In the genomic region with DNA sequence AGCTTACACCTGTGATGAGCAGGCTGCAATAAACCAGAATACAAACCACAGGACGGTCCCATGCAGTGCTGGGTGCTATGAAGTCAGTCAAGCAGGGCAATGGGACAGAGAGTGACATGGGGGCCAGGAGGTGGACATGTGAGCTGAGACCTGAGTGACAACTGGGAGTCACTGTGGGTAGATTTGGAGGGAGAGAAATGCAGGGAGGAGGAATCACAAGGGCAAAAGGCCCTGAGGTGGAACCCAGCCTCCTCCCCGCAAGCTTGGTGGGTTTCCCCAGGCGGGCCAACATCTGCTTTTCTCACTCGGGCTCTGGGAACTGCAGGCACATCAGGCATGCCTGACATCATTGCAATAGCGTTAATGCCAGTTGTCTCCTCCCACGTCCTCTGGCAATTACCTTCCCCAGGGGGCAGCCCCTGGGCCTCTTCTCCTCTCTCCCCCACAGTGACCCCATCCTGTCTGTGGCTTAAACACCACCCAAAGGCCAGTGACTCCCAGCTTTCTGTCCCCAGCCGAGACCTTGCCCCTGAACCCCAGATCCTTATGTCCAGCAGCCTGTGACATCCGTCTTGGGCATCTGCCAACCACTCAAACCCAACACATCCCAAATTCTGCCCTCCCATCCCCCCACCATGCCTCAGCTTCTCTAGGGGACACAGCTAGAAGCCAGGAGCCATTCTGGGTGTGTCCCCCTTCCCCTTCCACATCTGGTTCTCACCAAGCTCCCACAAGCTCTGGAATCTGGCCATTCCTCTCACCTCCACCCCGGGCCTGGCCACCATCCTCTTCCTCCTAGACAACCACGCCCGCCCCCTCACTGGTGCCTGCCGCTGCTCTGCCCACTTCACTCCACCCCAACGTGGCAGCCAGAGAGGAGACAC, we compare ENCODE assay signal across 12 cellular contexts. TPM values are rescaled to one million over a fixed set of nuclear protein-coding genes. Genes with fewer than 3 reads are reported as not detected.
A peak's percentile ranks its signal among the peaks of the same experiment; 100 is the strongest.
DNase-seq lines count a peak whose midpoint lies in the region; ATAC-seq, FAIRE-seq and TF ChIP-seq lines count a peak whose summit lies in the region.
"Had no signal": no experiment of that assay in that cellular context is flagged by ENCODE, and none has a peak within 500 bp of the region (broad histone marks: within the 10 kb centered on the region; RNA-seq: fewer than 3 reads in every experiment).

No MANE protein-coding gene starts in this region.

- no peak overlapping the region for H3K27ac ChIP-seq in stomach

- H3K36me3 Mint-ChIP-seq in T-helper 2 cell treated with Interferon-gamma antibody and Interleukin-4, amounts not matched to agents 5 μg/mL and 100 μg/mL, for 36 hours (ENCODE audit: low read depth): no peaks in the 10 kb centered on the region

- H3K9me3 ChIP-seq in stomach: no peaks in the 10 kb centered on the region

- H3K27me3 Mint-ChIP-seq in T-helper 2 cell treated with Interferon-gamma antibody and Interleukin-4, amounts not matched to agents 5 μg/mL and 100 μg/mL, for 36 hours (ENCODE audit: low read depth): peaks cover 8% of the 10 kb centered on the region

- DNase-seq in GM12891 (ENCODE audit: insufficient read length, low spot score) (peak; percentile 25), germinal center (ENCODE audit: low spot score) (peak; percentile 20), stomach (no peak), NCI-H2107 treated with DMSO at 0.1 percent for 48 hours (lab: John Stamatoyannopoulos, UW; ENCODE audit: unreplicated experiment) (no peak)
- DNase-seq in T-helper 2 cell treated with Interferon-gamma antibody and Interleukin-4, amounts not matched to agents 5 μg/mL and 100 μg/mL, for 36 hours (ENCODE audit: low spot score): no peak
- DNase-seq: GOT3, NCI-H82 had no signal

- no peak for TF ChIP-seq CTCF in stomach (IDR thresholded peaks at IDR 0.05)

- H3K4me1 Mint-ChIP-seq in T-helper 2 cell treated with Interferon-gamma antibody and Interleukin-4, amounts not matched to agents 5 μg/mL and 100 μg/mL, for 36 hours (ENCODE audit: low read depth): no peaks in the 10 kb centered on the region

- no peak for TF ChIP-seq POLR2A in GM12891 (IDR thresholded peaks at IDR 0.05; ENCODE audit: low read depth, low read length)
- no peak for TF ChIP-seq POLR2A in stomach (IDR thresholded peaks at IDR 0.05)

- no peaks in the 10 kb centered on the region for H3K9me3 Mint-ChIP-seq in T-helper 2 cell treated with Interferon-gamma antibody and Interleukin-4, amounts not matched to agents 5 μg/mL and 100 μg/mL, for 36 hours
- H3K9me3 Mint-ChIP-seq: neural crest cell had no signal

- H3K27me3 ChIP-seq in stomach: peaks cover 0 to 37% (median 0%) of the 10 kb centered on the region in 3 donors

- intact Hi-C loops in stomach (cut with DNase I; ENCODE audit: low total_unique reads): no loop called here

- no peaks in the 10 kb centered on the region for H3K4me1 ChIP-seq in stomach

- peak; percentile 35 for FAIRE-seq in GM12891 (lab: Jason Lieb, UNC)
- FAIRE-seq: HepG2 had no signal

- TF ChIP-seq EP300 in stomach (IDR thresholded peaks at IDR 0.05): no peak

- peak; percentile 65 for ATAC-seq in GM21381 (IDR thresholded peaks at IDR 0.05; ENCODE audit: unreplicated experiment)
- peak; percentile 78 for ATAC-seq in HG03432 (IDR thresholded peaks at IDR 0.05; ENCODE audit: unreplicated experiment)
- ATAC-seq in HG02970 (IDR thresholded peaks at IDR 0.05; ENCODE audit: low FRiP score, unreplicated experiment): no peak
- ATAC-seq: HepG2 had no signal

- H3K4me3 ChIP-seq in stomach: no peak overlapping the region

- H3K4me3 Mint-ChIP-seq in T-helper 2 cell treated with Interferon-gamma antibody and Interleukin-4, amounts not matched to agents 5 μg/mL and 100 μg/mL, for 36 hours: no peak overlapping the region
- H3K4me3 Mint-ChIP-seq: neural crest cell had no signal

- no peaks in the 10 kb centered on the region for H3K36me3 ChIP-seq in stomach

- WGBS in stomach, 5 donors: 50 to 60% (median 54%) methylated on average over 13 of the region's 13 CpGs

- no peak overlapping the region for H3K27ac Mint-ChIP-seq in T-helper 2 cell treated with Interferon-gamma antibody and Interleukin-4, amounts not matched to agents 5 μg/mL and 100 μg/mL, for 36 hours

TF ChIP-seq in GM12891, 5 proteins besides CTCF, POLR2A, EP300 and RAD21:
- TF ChIP-seq POU2F2 (IDR thresholded peaks at IDR 0.05; ENCODE audit: low read depth, low read length) (no peak), PAX5 (IDR thresholded peaks at IDR 0.05; ENCODE audit: insufficient read depth, low read length, severe bottlenecking) (peak; percentile 42), POLR2AphosphoS5 (IDR thresholded peaks at IDR 0.05; ENCODE audit: low read depth, low read length) (no peak)
TF ChIP-seq in GM12891: peak in this region for 1.

RNA-seq across cellular contexts. Expression of a gene that starts 28.2 kb away (rescaled TPM):
- 19.1 TPM for polyA plus RNA-seq in GM12891 (2012; ENCODE audit: low read depth, missing spikeins)
- total RNA-seq in stomach: 1 to 10 TPM in 3 of 5 donors, under 1 TPM in 1, not detected in 1; 0.58 to 2.8 (median 1.7) TPM
- polyA plus RNA-seq in stomach: 10 to 100 TPM; 14.0 to 18.6 (median 14.1) TPM

RNA-seq across cellular contexts. Expression of a gene that starts 44.3 kb away (rescaled TPM):
- not detected for polyA plus RNA-seq in GM12891 (2012; ENCODE audit: low read depth, missing spikeins)
- under 1 TPM in 3 of 5 donors, not detected in 2; under 0.01 to 0.58 (median 0.37) TPM for total RNA-seq in stomach
- polyA plus RNA-seq in stomach: under 1 TPM in 1 of 3 donors, not detected in 2; 0.06 TPM
- total RNA-seq: HepG2 had no signal
- polyA plus RNA-seq: HepG2 had no signal

RNA-seq across cellular contexts. Expression of a gene that starts 53.2 kb away (rescaled TPM):
- 0.24 TPM for polyA plus RNA-seq in GM12891 (2012; ENCODE audit: low read depth, missing spikeins)
- total RNA-seq in stomach: under 1 TPM in 2 of 5 donors, not detected in 3; 0.18 to 0.43 TPM
- polyA plus RNA-seq in stomach: under 1 TPM in 1 of 3 donors, not detected in 2; 0.15 TPM
- total RNA-seq: HepG2 had no signal
- polyA plus RNA-seq: HepG2 had no signal

RNA-seq across cellular contexts. Expression of a gene that starts 53.3 kb away (rescaled TPM):
- 0.80 TPM for polyA plus RNA-seq in GM12891 (2012; ENCODE audit: low read depth, missing spikeins)
- 1 to 10 TPM in 1 of 5 donors, under 1 TPM in 1, not detected in 3; 0.45 to 3.9 TPM for total RNA-seq in stomach
- polyA plus RNA-seq in stomach: 1 to 10 TPM; 2.1 to 4.7 (median 2.9) TPM

Comparison
In these comparisons a context has a peak if more than half of its experiments do, and no peak if none do; other contexts are left out.
1. DNase-seq: peak in GM12891 (single experiment) and germinal center (single experiment); none in stomach (single experiment), NCI-H2107 treated with DMSO at 0.1 percent for 48 hours (single experiment) and T-helper 2 cell treated with Interferon-gamma antibody and Interleukin-4, amounts not matched to agents 5 μg/mL and 100 μg/mL, for 36 hours (single experiment).